ENCODE assay signal across 26 cellular contexts in the genomic region with DNA sequence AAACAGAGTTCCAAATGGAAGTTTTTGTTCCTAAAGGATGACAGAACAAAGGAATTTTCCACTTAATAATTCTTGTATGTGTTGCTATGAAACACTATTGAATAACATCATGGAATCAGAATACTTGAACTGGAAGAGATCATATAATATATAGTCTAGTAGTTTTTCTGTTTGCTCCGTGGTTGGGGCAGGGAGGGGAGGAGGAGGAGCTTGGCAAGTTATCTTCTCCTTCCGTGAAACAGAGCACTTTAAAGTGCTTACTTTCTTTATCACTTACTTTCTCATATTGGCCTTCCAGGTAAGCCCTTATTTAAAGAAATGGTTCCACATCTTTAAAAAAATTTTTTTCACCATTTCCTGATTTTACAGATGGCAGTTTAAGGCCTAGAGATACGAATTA.
"Had no signal": no experiment of that assay in that cellular context is flagged by ENCODE, and none has a peak within 500 bp of the region (broad histone marks: within the 10 kb centered on the region; RNA-seq: fewer than 3 reads in every experiment).

No MANE protein-coding gene starts in this region.

- H3K27me3 Mint-ChIP-seq: stimulated activated memory B cell treated with anti-CD40 and anti-IgM and Interleukin-4, amounts not matched to agents 10 μg/mL and 1 μg/mL and 100 μg/mL, for 72 hours; stimulated activated naive B cell treated with anti-CD40 and anti-IgM and Interleukin-4, amounts not matched to agents 10 μg/mL and 1 μg/mL and 100 μg/mL, for 72 hours; stimulated activated naive CD8-positive, alpha-beta T cell treated with anti-CD3 and anti-CD28 coated beads, Interleukin-15, Interleukin-2, amounts not matched to agents 100 ng/mL and 50 ng/mL, for 24 hours had no signal

- H3K9me3 Mint-ChIP-seq: stimulated activated effector memory CD8-positive, alpha-beta T cell treated with anti-CD3 and anti-CD28 coated beads, Interleukin-12 subunit alpha, Interleukin-12 subunit beta, amount 100 ng/mL, for 72 hours; stimulated activated memory B cell treated with anti-CD40 and anti-IgM and Interleukin-4, amounts not matched to agents 10 μg/mL and 1 μg/mL and 100 μg/mL, for 72 hours; stimulated activated naive B cell treated with anti-CD40 and anti-IgM and Interleukin-4, amounts not matched to agents 10 μg/mL and 1 μg/mL and 100 μg/mL, for 72 hours; stimulated activated naive CD8-positive, alpha-beta T cell treated with anti-CD3 and anti-CD28 coated beads, Interleukin-15, amount 100 ng/mL, for 72 hours; stimulated activated naive CD8-positive, alpha-beta T cell treated with anti-CD3 and anti-CD28 coated beads, Interleukin-15, Interleukin-2, amounts not matched to agents 100 ng/mL and 50 ng/mL, for 24 hours had no signal

- ATAC-seq: stimulated activated effector memory CD8-positive, alpha-beta T cell treated with anti-CD3 and anti-CD28 coated beads, Interleukin-12 subunit alpha, Interleukin-12 subunit beta, amount 100 ng/mL, for 72 hours; stimulated activated memory B cell treated with anti-CD40 and anti-IgM and Interleukin-4, amounts not matched to agents 10 μg/mL and 1 μg/mL and 100 μg/mL, for 72 hours; stimulated activated naive B cell treated with anti-CD40 and anti-IgM and Interleukin-4, amounts not matched to agents 10 μg/mL and 1 μg/mL and 100 μg/mL, for 72 hours; stimulated activated naive CD8-positive, alpha-beta T cell treated with anti-CD3 and anti-CD28 coated beads, Interleukin-15, amount 100 ng/mL, for 72 hours; stimulated activated naive CD8-positive, alpha-beta T cell treated with anti-CD3 and anti-CD28 coated beads, Interleukin-15, Interleukin-2, amounts not matched to agents 100 U/mL and 50 U/mL, for 24 hours; upper lobe of right lung had no signal

- H3K9me3 ChIP-seq: stomach, suprapubic skin, testis, thoracic aorta, thyroid gland, tibial artery, tibial nerve, transverse colon, upper lobe of left lung, upper lobe of right lung, uterus, vagina had no signal

- H3K27ac Mint-ChIP-seq: stimulated activated effector memory CD8-positive, alpha-beta T cell treated with anti-CD3 and anti-CD28 coated beads, Interleukin-12 subunit alpha, Interleukin-12 subunit beta, amount 100 ng/mL, for 72 hours; stimulated activated memory B cell treated with anti-CD40 and anti-IgM and Interleukin-4, amounts not matched to agents 10 μg/mL and 1 μg/mL and 100 μg/mL, for 72 hours; stimulated activated naive B cell treated with anti-CD40 and anti-IgM and Interleukin-4, amounts not matched to agents 10 μg/mL and 1 μg/mL and 100 μg/mL, for 72 hours; stimulated activated naive CD8-positive, alpha-beta T cell treated with anti-CD3 and anti-CD28 coated beads, Interleukin-15, amount 100 ng/mL, for 72 hours; stimulated activated naive CD8-positive, alpha-beta T cell treated with anti-CD3 and anti-CD28 coated beads, Interleukin-15, Interleukin-2, amounts not matched to agents 100 ng/mL and 50 ng/mL, for 24 hours had no signal

- H3K4me1 ChIP-seq: stomach, suprapubic skin, testis, thyroid gland, tibial artery, tibial nerve, transverse colon, upper lobe of left lung, upper lobe of right lung, uterus, vagina had no signal

- H3K27ac ChIP-seq: stomach, suprapubic skin, testis, thoracic aorta, thyroid gland, tibial artery, tibial nerve, transverse colon, upper lobe of left lung, upper lobe of right lung, uterus, vagina had no signal

- H3K36me3 Mint-ChIP-seq: stimulated activated effector memory CD8-positive, alpha-beta T cell treated with anti-CD3 and anti-CD28 coated beads, Interleukin-12 subunit alpha, Interleukin-12 subunit beta, amount 100 ng/mL, for 72 hours; stimulated activated memory B cell treated with anti-CD40 and anti-IgM and Interleukin-4, amounts not matched to agents 10 μg/mL and 1 μg/mL and 100 μg/mL, for 72 hours; stimulated activated naive B cell treated with anti-CD40 and anti-IgM and Interleukin-4, amounts not matched to agents 10 μg/mL and 1 μg/mL and 100 μg/mL, for 72 hours had no signal

- H3K36me3 ChIP-seq: stomach, suprapubic skin, thoracic aorta, thyroid gland, tibial artery, tibial nerve, transverse colon, upper lobe of left lung, upper lobe of right lung, uterus, vagina had no signal

- H3K4me3 Mint-ChIP-seq: stimulated activated effector memory CD8-positive, alpha-beta T cell treated with anti-CD3 and anti-CD28 coated beads, Interleukin-12 subunit alpha, Interleukin-12 subunit beta, amount 100 ng/mL, for 72 hours; stimulated activated memory B cell treated with anti-CD40 and anti-IgM and Interleukin-4, amounts not matched to agents 10 μg/mL and 1 μg/mL and 100 μg/mL, for 72 hours; stimulated activated naive B cell treated with anti-CD40 and anti-IgM and Interleukin-4, amounts not matched to agents 10 μg/mL and 1 μg/mL and 100 μg/mL, for 72 hours; stimulated activated naive CD8-positive, alpha-beta T cell treated with anti-CD3 and anti-CD28 coated beads, Interleukin-15, amount 100 ng/mL, for 72 hours; stimulated activated naive CD8-positive, alpha-beta T cell treated with anti-CD3 and anti-CD28 coated beads, Interleukin-15, Interleukin-2, amounts not matched to agents 100 ng/mL and 50 ng/mL, for 24 hours had no signal

- H3K4me1 Mint-ChIP-seq: stimulated activated effector memory CD8-positive, alpha-beta T cell treated with anti-CD3 and anti-CD28 coated beads, Interleukin-12 subunit alpha, Interleukin-12 subunit beta, amount 100 ng/mL, for 72 hours; stimulated activated memory B cell treated with anti-CD40 and anti-IgM and Interleukin-4, amounts not matched to agents 10 μg/mL and 1 μg/mL and 100 μg/mL, for 72 hours; stimulated activated naive B cell treated with anti-CD40 and anti-IgM and Interleukin-4, amounts not matched to agents 10 μg/mL and 1 μg/mL and 100 μg/mL, for 72 hours; stimulated activated naive CD8-positive, alpha-beta T cell treated with anti-CD3 and anti-CD28 coated beads, Interleukin-15, amount 100 ng/mL, for 72 hours had no signal

- H3K4me3 ChIP-seq: stomach, suprapubic skin, testis, thoracic aorta, thyroid gland, tibial artery, tibial nerve, transverse colon, upper lobe of left lung, upper lobe of right lung, uterus, vagina had no signal

- H3K27me3 ChIP-seq: stomach, suprapubic skin, testis, thyroid gland, tibial artery, tibial nerve, transverse colon, upper lobe of left lung, upper lobe of right lung, uterus, vagina had no signal

- DNase-seq: stimulated activated CD4-positive, alpha-beta T cell treated with anti-CD3 and anti-CD28 coated beads, Interleukin-2, amount 100 ng/mL, for 48 hours; stimulated activated CD4-positive, alpha-beta T cell treated with anti-CD3 and anti-CD28 coated beads, Interleukin-4, amount 100 ng/mL, for 1 hour; stimulated activated CD4-positive, alpha-beta T cell treated with anti-CD3 and anti-CD28 coated beads, Interleukin-4, amount 100 ng/mL, for 24 hours; stimulated activated CD4-positive, alpha-beta T cell treated with anti-CD3 and anti-CD28 coated beads, Interleukin-4, amount 100 ng/mL, for 4 hours; stimulated activated CD8-positive, alpha-beta memory T cell treated with anti-CD3 and anti-CD28 coated beads, Interleukin-4, amount 100 ng/mL, for 48 hours; stimulated activated naive B cell treated with anti-CD40 and anti-IgM and Interleukin-4, amounts not matched to agents 10 μg/mL and 1 μg/mL and 100 μg/mL, for 72 hours; stimulated activated naive CD4-positive, alpha-beta T cell; stimulated activated naive CD4-positive, alpha-beta T cell treated with Interleukin-2 at 50 U/mL for 16 hours; stimulated activated naive CD8-positive, alpha-beta T cell treated with anti-CD3 and anti-CD28 coated beads, Interleukin-15, amount 100 ng/mL, for 72 hours; stimulated activated naive CD8-positive, alpha-beta T cell treated with anti-CD3 and anti-CD28 coated beads, Interleukin-15, Interleukin-2, amounts not matched to agents 100 U/mL and 50 U/mL, for 24 hours; stomach; substantia nigra; testis; thyroid gland; tibial artery; transverse colon; upper lobe of left lung; upper lobe of right lung; uterus had no signal
